In the genomic region with DNA sequence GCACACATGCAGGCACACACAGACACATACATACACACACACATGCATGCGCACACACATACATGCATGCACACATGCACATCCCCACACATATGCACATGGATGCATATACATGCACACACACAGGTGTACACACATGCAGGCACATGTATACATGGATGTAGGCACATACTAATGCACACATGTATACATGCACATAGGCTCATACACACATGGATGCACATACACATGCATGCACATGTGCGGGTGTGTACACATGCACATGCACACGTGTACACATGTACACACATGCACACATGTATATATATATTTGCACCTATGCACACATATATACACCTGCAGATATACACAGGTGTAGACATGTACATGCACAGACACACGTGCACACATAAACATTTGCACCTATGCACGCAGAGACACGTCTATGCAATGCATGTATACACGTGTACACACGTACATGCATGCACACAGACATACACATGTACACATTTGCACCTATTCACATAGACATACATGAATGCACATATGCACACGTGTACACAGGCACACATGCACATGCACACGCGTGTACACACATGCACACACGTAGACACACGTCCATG, we compare ENCODE assay signal across 23 cellular contexts. TPM values are rescaled to one million over a fixed set of nuclear protein-coding genes. Genes with fewer than 3 reads are reported as not detected.
DNase-seq lines count a peak whose midpoint lies in the region; ATAC-seq, FAIRE-seq and TF ChIP-seq lines count a peak whose summit lies in the region.
"Had no signal": no experiment of that assay in that cellular context is flagged by ENCODE, and none has a peak within 500 bp of the region (broad histone marks: within the 10 kb centered on the region; RNA-seq: fewer than 3 reads in every experiment).

No MANE protein-coding gene starts in this region.

- 77 to 88% methylated on average over 13 of the region's 13 CpGs for WGBS in testis, 2 donors

- TF ChIP-seq POLR2A in Raji (IDR thresholded peaks at IDR 0.05; ENCODE audit: insufficient read depth, low read depth, low read length) (peak; percentile 1; the same call in 1 of the 2 replicates), testis (IDR thresholded peaks at IDR 0.05) (no peak)

- H2AFZ ChIP-seq in keratinocyte (ENCODE audit: control insufficient read depth, low read length), result no peak overlapping the region

- no peaks in the 10 kb centered on the region for H3K27me3 ChIP-seq in left ventricle myocardium inferior (ENCODE audit: low read depth)
- no peaks in the 10 kb centered on the region for H3K27me3 ChIP-seq in keratinocyte (ENCODE audit: control insufficient read depth, extremely low read depth, insufficient read depth, low read length)
- H3K27me3 ChIP-seq in testis, result no peaks in the 10 kb centered on the region
- H3K27me3 ChIP-seq: neutrophil had no signal

- H3K79me2 ChIP-seq in keratinocyte (ENCODE audit: control insufficient read depth, insufficient read depth, low read length), result peaks cover 5% of the 10 kb centered on the region

- ATAC-seq in Right ventricle myocardium superior (ENCODE audit: poor library complexity) (no peak), GM21381 (IDR thresholded peaks at IDR 0.05; ENCODE audit: unreplicated experiment) (no peak)
- ATAC-seq: stimulated activated effector memory CD8-positive, alpha-beta T cell treated with anti-CD3 and anti-CD28 coated beads, Interleukin-12 subunit alpha, Interleukin-12 subunit beta, amount 100 ng/mL, for 72 hours had no signal

- dilution Hi-C loops in keratinocyte (cut with MboI; ENCODE audit: extremely low pct_ligation_motif_present, low sequenced_read_pairs), result no loop called here

- H3K36me3 ChIP-seq in left ventricle myocardium inferior, result peaks cover 33% of the 10 kb centered on the region
- peaks cover 8 to 25% of the 10 kb centered on the region in 2 experiments for H3K36me3 ChIP-seq in keratinocyte (ENCODE audit: control insufficient read depth in 2 of 2, extremely low read depth in 1 of 2, insufficient read depth in 2 of 2, low read length in 2 of 2)
- no peaks in the 10 kb centered on the region for H3K36me3 ChIP-seq in testis (ENCODE audit: low read depth, missing control alignments)

- peaks cover 12% of the 10 kb centered on the region for H3K4me1 ChIP-seq in left ventricle myocardium inferior
- peaks cover 6% of the 10 kb centered on the region for H3K4me1 ChIP-seq in keratinocyte (ENCODE audit: control insufficient read depth, extremely low read depth, insufficient read depth, low read length)
- H3K4me1 ChIP-seq in testis, result no peaks in the 10 kb centered on the region

- no peaks in the 10 kb centered on the region for H3K9me1 ChIP-seq in keratinocyte (ENCODE audit: control insufficient read depth, extremely low read depth, insufficient read depth, low read length)

- DNase-seq in Right ventricle myocardium superior (peak; percentile 4), left ventricle myocardium inferior (no peak), keratinocyte (ENCODE audit: low read depth, low spot score) (no peak), testis (peak; percentile 7), medulla oblongata (ENCODE audit: extremely low spot score) (no peak)
- no peak for DNase-seq in effector CD4-positive, alpha-beta T cell
- DNase-seq: activated CD4-positive, alpha-beta T cell treated with anti-CD3 and anti-CD28 coated beads, Interleukin-2, amount 50 U/mL, for 1 hour; activated naive CD8-positive, alpha-beta T cell treated with anti-CD3 and anti-CD28 coated beads, Interleukin-2, amount 10 ng/mL, durations not matched to agents 7 days and 5 days; activated T-cell treated with anti-CD3 and anti-CD28 coated beads, Interleukin-2, amount 50 U/mL, for 1 hour; dermis blood vessel endothelial cell; erythroblast; foreskin melanocyte; hypothalamus; Karpas-422; NCI-H1048; NCI-H2081; NCI-H510A had no signal

- TF ChIP-seq CTCF in left ventricle myocardium inferior (IDR thresholded peaks at IDR 0.05; ENCODE audit: borderline replicate concordance) (no peak), keratinocyte (optimal IDR thresholded peaks at IDR 0.05 in 1 of 3, IDR thresholded peaks at IDR 0.05 in 1 of 3, conservative IDR thresholded peaks at IDR 0.05 in 1 of 3; ENCODE audit: extremely low read depth in 1 of 3, insufficient read depth in 2 of 3, low read length in 3 of 3) (no peak), testis (IDR thresholded peaks at IDR 0.05) (no peak)

- no peak overlapping the region for H3K4me3 ChIP-seq in left ventricle myocardium inferior
- no peak overlapping the region for H3K4me3 ChIP-seq in keratinocyte (ENCODE audit: control insufficient read depth in 2 of 3, extremely low read depth in 1 of 3, insufficient read depth in 2 of 3, low read depth in 1 of 3, low read length in 3 of 3)
- no peak overlapping the region for H3K4me3 ChIP-seq in testis

- H3K27ac ChIP-seq in left ventricle myocardium inferior (replicated peaks) (no peak overlapping the region), keratinocyte (ENCODE audit: control insufficient read depth, insufficient read depth, low read length) (no peak overlapping the region), testis (no peak overlapping the region)
- H3K27ac ChIP-seq: neutrophil had no signal

- no peaks in the 10 kb centered on the region for H4K20me1 ChIP-seq in keratinocyte (ENCODE audit: control insufficient read depth, extremely low read depth, insufficient read depth, low read length)

- intact Hi-C loops in Right ventricle myocardium superior (cut with DNase I) (no loop called here), left ventricle myocardium inferior (cut with micrococcal nuclease) (no loop called here), testis (cut with DNase I; ENCODE audit: low total_unique reads) (no loop called here)

- peak; percentile 58 for FAIRE-seq in keratinocyte (lab: Jason Lieb, UNC)
- FAIRE-seq: GM18507, TTC549 had no signal

- no peaks in the 10 kb centered on the region for H3K9me3 ChIP-seq in left ventricle myocardium inferior (replicated peaks)
- peaks cover 5% of the 10 kb centered on the region for H3K9me3 ChIP-seq in keratinocyte (ENCODE audit: control insufficient read depth, low read depth, low read length)
- H3K9me3 ChIP-seq in testis, result no peaks in the 10 kb centered on the region
- H3K9me3 ChIP-seq: neutrophil had no signal

- no peak overlapping the region for H3K9ac ChIP-seq in keratinocyte (ENCODE audit: control insufficient read depth, extremely low read depth, insufficient read depth, low read length)

- no peak overlapping the region for H3K4me2 ChIP-seq in keratinocyte (ENCODE audit: control insufficient read depth, extremely low read depth, insufficient read depth, low read depth, low read length)

RNA-seq across cellular contexts. Expression of a gene that starts 4.0 kb away (rescaled TPM):
- total RNA-seq in Right ventricle myocardium superior (5.1 TPM), left ventricle myocardium inferior (4.0 TPM), testis (10 to 100 TPM; 15.7 to 24.0 TPM)
- polyA plus RNA-seq in keratinocyte (6.3 to 7.1 TPM (median 6.5 TPM) in 3 replicates), testis (ENCODE audit: insufficient read depth, low read depth, low replicate concordance) (14.6 TPM)
- 29.2 TPM for polyA plus RNA-seq in keratinocyte (2011; ENCODE audit: low read depth)
- polyA plus RNA-seq in keratinocyte (2011; cell fraction: cytosol; rRNA removed), result 2.7 and 3.9 TPM in 2 replicates
- 9.7 and 13.2 TPM in 2 replicates for polyA plus RNA-seq in keratinocyte (2011; cell fraction: nucleus; rRNA removed)
- 7.6 and 37.3 TPM in 2 replicates for polyA plus RNA-seq in keratinocyte (2012; ENCODE audit: low replicate concordance)
- polyA minus RNA-seq in keratinocyte, result 10.5 to 31.5 TPM (median 12.1 TPM) in 3 replicates
- polyA minus RNA-seq in keratinocyte (2011; cell fraction: cytosol; rRNA and poly(A)+ RNA removed), result 9.6 TPM
- polyA minus RNA-seq in keratinocyte (2011; cell fraction: nucleus; rRNA and poly(A)+ RNA removed), result 8.2 and 13.7 TPM in 2 replicates

RNA-seq across cellular contexts. Expression of a gene that starts 33.4 kb away (rescaled TPM):
- total RNA-seq in Right ventricle myocardium superior, result 50.8 TPM
- 51.1 TPM for total RNA-seq in left ventricle myocardium inferior
- polyA plus RNA-seq in keratinocyte, result 16.7 to 22.7 TPM (median 20.2 TPM) in 3 replicates
- polyA plus RNA-seq in keratinocyte (2011; ENCODE audit: low read depth), result 12.3 TPM
- 8.5 and 22.3 TPM in 2 replicates for polyA plus RNA-seq in keratinocyte (2011; cell fraction: cytosol; rRNA removed)
- polyA plus RNA-seq in keratinocyte (2011; cell fraction: nucleus; rRNA removed), result 19.9 and 24.8 TPM in 2 replicates
- polyA plus RNA-seq in keratinocyte (2012; ENCODE audit: low replicate concordance), result 23.3 and 34.1 TPM in 2 replicates
- polyA minus RNA-seq in keratinocyte, result 10.0 to 15.1 TPM (median 10.9 TPM) in 3 replicates
- polyA minus RNA-seq in keratinocyte (2011; cell fraction: cytosol; rRNA and poly(A)+ RNA removed), result 36.6 TPM
- 11.4 and 12.3 TPM in 2 replicates for polyA minus RNA-seq in keratinocyte (2011; cell fraction: nucleus; rRNA and poly(A)+ RNA removed)
- total RNA-seq in testis, result 10 to 100 TPM; 43.8 to 74.3 TPM
- polyA plus RNA-seq in testis (ENCODE audit: insufficient read depth, low read depth, low replicate concordance), result 38.0 TPM

Comparison
In these comparisons a context has a peak if more than half of its experiments do, and no peak if none do; other contexts are left out.
1. DNase-seq: peak in Right ventricle myocardium superior (single experiment) and testis (single experiment); none in left ventricle myocardium inferior (single experiment), keratinocyte (single experiment), medulla oblongata (single experiment) and effector CD4-positive, alpha-beta T cell (single experiment).